In genomic region chr3:184371570-184372018, GRCh38 we compare ENCODE assay signal across 8 cellular contexts. TPM values are rescaled to one million over a fixed set of nuclear protein-coding genes. Genes with fewer than 3 reads are reported as not detected.
DNase-seq lines count a peak whose midpoint lies in the region; ATAC-seq and TF ChIP-seq lines count a peak whose summit lies in the region.

No MANE protein-coding gene starts in this region.

- H3K9me3 ChIP-seq in effector memory CD4-positive, alpha-beta T cell (ENCODE audit: control insufficient read depth, low read length), result no peaks in the 10 kb centered on the region
- no peaks in the 10 kb centered on the region for H3K9me3 ChIP-seq in mesenchymal stem cell (ENCODE audit: control insufficient read depth, low read length)

- H3K9me3 Mint-ChIP-seq in activated CD4-positive, alpha-beta memory T cell treated with anti-CD3 and anti-CD28 coated beads, Interleukin-2, amount 10 ng/mL, durations not matched to agents 7 days and 5 days, result no peaks in the 10 kb centered on the region
- no peaks in the 10 kb centered on the region for H3K9me3 Mint-ChIP-seq in stimulated activated memory B cell treated with anti-CD40 and anti-IgM and Interleukin-4, amounts not matched to agents 10 μg/mL and 1 μg/mL and 100 μg/mL, for 72 hours

- no peak overlapping the region for H3K18ac ChIP-seq in mesenchymal stem cell (ENCODE audit: low read depth in 1 of 2, low read length in 2 of 2)

- peaks cover 18% of the 10 kb centered on the region for H3K27me3 Mint-ChIP-seq in activated CD4-positive, alpha-beta memory T cell treated with anti-CD3 and anti-CD28 coated beads, Interleukin-2, amount 10 ng/mL, durations not matched to agents 7 days and 5 days
- H3K27me3 Mint-ChIP-seq in stimulated activated memory B cell treated with anti-CD40 and anti-IgM and Interleukin-4, amounts not matched to agents 10 μg/mL and 1 μg/mL and 100 μg/mL, for 72 hours, result peaks cover 16% of the 10 kb centered on the region

- CTCF ChIA-PET in activated CD4-positive, alpha-beta memory T cell treated with anti-CD3 and anti-CD28 coated beads, Interleukin-2, amount 10 ng/mL, durations not matched to agents 7 days and 5 days (lab: Charles Lee), result interaction anchor here (0.7 to 3.7 kb wide), 36 partner anchors 8 to 476 kb away, joined by 3 to 123 read pairs (median 4); partner anchors contain the start of genes CLCN2, FAM131A and POLR2H

- WGBS in mesenchymal stem cell, result 57% methylated on average over 5 of the region's 5 CpGs

- no peak overlapping the region for H3K27ac Mint-ChIP-seq in activated CD4-positive, alpha-beta memory T cell treated with anti-CD3 and anti-CD28 coated beads, Interleukin-2, amount 10 ng/mL, durations not matched to agents 7 days and 5 days
- no peak overlapping the region for H3K27ac Mint-ChIP-seq in stimulated activated memory B cell treated with anti-CD40 and anti-IgM and Interleukin-4, amounts not matched to agents 10 μg/mL and 1 μg/mL and 100 μg/mL, for 72 hours

- H2BK15ac ChIP-seq in mesenchymal stem cell (ENCODE audit: low read depth, poor library complexity, severe bottlenecking), result no peak overlapping the region

- H3K4me1 ChIP-seq in effector memory CD4-positive, alpha-beta T cell (ENCODE audit: control insufficient read depth, insufficient read depth, low read length, poor library complexity, severe bottlenecking), result no peaks in the 10 kb centered on the region
- peaks cover 12% of the 10 kb centered on the region for H3K4me1 ChIP-seq in mesenchymal stem cell (ENCODE audit: control insufficient read depth, insufficient read depth, low read depth, low read length)

- H3K4me2 ChIP-seq in mesenchymal stem cell (ENCODE audit: low read length, poor library complexity, severe bottlenecking), result no peak overlapping the region

- no peak overlapping the region for H2AFZ ChIP-seq in mesenchymal stem cell (ENCODE audit: low read depth, low read length)

- peaks cover 32% of the 10 kb centered on the region for H3K36me3 Mint-ChIP-seq in activated CD4-positive, alpha-beta memory T cell treated with anti-CD3 and anti-CD28 coated beads, Interleukin-2, amount 10 ng/mL, durations not matched to agents 7 days and 5 days (ENCODE audit: low read depth)
- peaks cover 24% of the 10 kb centered on the region for H3K36me3 Mint-ChIP-seq in stimulated activated memory B cell treated with anti-CD40 and anti-IgM and Interleukin-4, amounts not matched to agents 10 μg/mL and 1 μg/mL and 100 μg/mL, for 72 hours

- ATAC-seq in GM19023 (IDR thresholded peaks at IDR 0.05; ENCODE audit: unreplicated experiment), result peak; percentile 73
- peak; percentile 75 for ATAC-seq in stimulated activated memory B cell treated with anti-CD40 and anti-IgM and Interleukin-4, amounts not matched to agents 10 μg/mL and 1 μg/mL and 100 μg/mL, for 72 hours

- H3K23ac ChIP-seq in mesenchymal stem cell (ENCODE audit: low read length in 2 of 2), result no peak overlapping the region

- no peak overlapping the region for H2BK5ac ChIP-seq in mesenchymal stem cell (ENCODE audit: low read depth, low read length, poor library complexity, severe bottlenecking)

- no peak overlapping the region for H2BK12ac ChIP-seq in mesenchymal stem cell (ENCODE audit: low read length in 2 of 2)

- peak overlapping the region; percentile 7 for H3K9ac ChIP-seq in mesenchymal stem cell (ENCODE audit: low read length)

- no peak overlapping the region for H3K27ac ChIP-seq in effector memory CD4-positive, alpha-beta T cell (ENCODE audit: insufficient read depth, low read length, poor library complexity, severe bottlenecking)
- H3K27ac ChIP-seq in mesenchymal stem cell (ENCODE audit: low read length, poor library complexity, severe bottlenecking), result peak overlapping the region; percentile 36

- DNase-seq in AG10803 (ENCODE audit: low read depth), result peak; percentile 86
- peak; percentile 85 for DNase-seq in HT-29 (ENCODE audit: low spot score)
- peak; percentile 99 for DNase-seq in NCI-H774 (lab: John Stamatoyannopoulos, UW)
- peak; percentile 73 for DNase-seq in activated CD4-positive, alpha-beta memory T cell treated with anti-CD3 and anti-CD28 coated beads, Interleukin-2, amount 10 ng/mL, durations not matched to agents 7 days and 5 days
- DNase-seq in effector memory CD4-positive, alpha-beta T cell, result peak; percentile 21 to 26 (median 22)
- DNase-seq in mesenchymal stem cell, result peak; percentile 82

- H3K36me3 ChIP-seq in effector memory CD4-positive, alpha-beta T cell (ENCODE audit: control insufficient read depth, insufficient read depth, low read length), result peaks cover 12% of the 10 kb centered on the region
- peaks cover 16 to 25% of the 10 kb centered on the region in 2 experiments for H3K36me3 ChIP-seq in mesenchymal stem cell (ENCODE audit: control insufficient read depth in 1 of 2, insufficient read depth in 2 of 2, low read depth in 1 of 2, low read length in 2 of 2)

- no peaks in the 10 kb centered on the region for H3K27me3 ChIP-seq in effector memory CD4-positive, alpha-beta T cell (replicated peaks; ENCODE audit: control insufficient read depth, insufficient read depth, low read length, poor library complexity, severe bottlenecking)
- peaks cover 5 to 20% of the 10 kb centered on the region in 2 experiments for H3K27me3 ChIP-seq in mesenchymal stem cell (ENCODE audit: control insufficient read depth in 1 of 2, insufficient read depth in 1 of 2, low read length in 2 of 2)

- peaks cover 10% of the 10 kb centered on the region for H3K79me1 ChIP-seq in mesenchymal stem cell (replicated peaks; ENCODE audit: low read length, poor library complexity, severe bottlenecking)

- TF ChIP-seq CTCF in AG10803 (conservative IDR thresholded peaks at IDR 0.05; ENCODE audit: low read length), result peak; percentile 100

- peaks cover 6% of the 10 kb centered on the region for H3K4me1 Mint-ChIP-seq in activated CD4-positive, alpha-beta memory T cell treated with anti-CD3 and anti-CD28 coated beads, Interleukin-2, amount 10 ng/mL, durations not matched to agents 7 days and 5 days
- no peaks in the 10 kb centered on the region for H3K4me1 Mint-ChIP-seq in stimulated activated memory B cell treated with anti-CD40 and anti-IgM and Interleukin-4, amounts not matched to agents 10 μg/mL and 1 μg/mL and 100 μg/mL, for 72 hours

- H3K4ac ChIP-seq in mesenchymal stem cell (ENCODE audit: low read depth in 1 of 2, low read length in 2 of 2), result no peak overlapping the region

- no peak overlapping the region for H2BK120ac ChIP-seq in mesenchymal stem cell (ENCODE audit: low read depth, low read length)

- H2AK5ac ChIP-seq in mesenchymal stem cell (ENCODE audit: low read length, severe bottlenecking), result no peak overlapping the region

- H4K8ac ChIP-seq in mesenchymal stem cell (ENCODE audit: low read length), result no peak overlapping the region

- no peak overlapping the region for H4K91ac ChIP-seq in mesenchymal stem cell (ENCODE audit: low read length)

- no peak overlapping the region for H3K4me3 ChIP-seq in AG10803 (ENCODE audit: low read length)
- no peak overlapping the region for H3K4me3 ChIP-seq in effector memory CD4-positive, alpha-beta T cell (ENCODE audit: insufficient read depth, low read depth, low read length, poor library complexity, severe bottlenecking)
- H3K4me3 ChIP-seq in mesenchymal stem cell (ENCODE audit: insufficient read depth in 1 of 2, low read depth in 1 of 2, low read length in 2 of 2), result no peak overlapping the region

- POLR2A ChIA-PET in activated CD4-positive, alpha-beta memory T cell treated with anti-CD3 and anti-CD28 coated beads, Interleukin-2, amount 10 ng/mL, durations not matched to agents 7 days and 5 days (lab: Charles Lee), result interaction anchor here (0.6 to 2.6 kb wide), 3 partner anchors 10 to 143 kb away, joined by 3 to 9 read pairs (median 3); partner anchors contain the start of genes CLCN2 and POLR2H

- no peak overlapping the region for H3K14ac ChIP-seq in mesenchymal stem cell (ENCODE audit: low read length in 2 of 2)

- no peak overlapping the region for H3K4me3 Mint-ChIP-seq in activated CD4-positive, alpha-beta memory T cell treated with anti-CD3 and anti-CD28 coated beads, Interleukin-2, amount 10 ng/mL, durations not matched to agents 7 days and 5 days
- no peak overlapping the region for H3K4me3 Mint-ChIP-seq in stimulated activated memory B cell treated with anti-CD40 and anti-IgM and Interleukin-4, amounts not matched to agents 10 μg/mL and 1 μg/mL and 100 μg/mL, for 72 hours

RNA-seq across cellular contexts. Expression of gene THPO, which starts 6.4 kb away (rescaled TPM):
- 0.50 and 0.56 TPM in 2 replicates for total RNA-seq in HT-29 (2014; rRNA removed; shearing (Covaris generic))
- total RNA-seq in activated CD4-positive, alpha-beta memory T cell treated with anti-CD3 and anti-CD28 coated beads, Interleukin-2, amount 10 ng/mL, durations not matched to agents 7 days and 5 days, result not detected
- 0.26 TPM for polyA plus RNA-seq in mesenchymal stem cell (2013, experiment 1 of 2)
- polyA plus RNA-seq in mesenchymal stem cell (2013, experiment 2 of 2), result 0.18 TPM

RNA-seq across cellular contexts. Expression of gene CHRD, which starts 8.3 kb away (rescaled TPM):
- total RNA-seq in HT-29 (2014; rRNA removed; shearing (Covaris generic)), result 3.4 and 5.2 TPM in 2 replicates
- not detected for total RNA-seq in activated CD4-positive, alpha-beta memory T cell treated with anti-CD3 and anti-CD28 coated beads, Interleukin-2, amount 10 ng/mL, durations not matched to agents 7 days and 5 days
- polyA plus RNA-seq in mesenchymal stem cell (2013, experiment 1 of 2), result 0.73 TPM
- polyA plus RNA-seq in mesenchymal stem cell (2013, experiment 2 of 2), result 0.63 TPM

RNA-seq across cellular contexts. Expression of gene POLR2H, which starts 10.1 kb away (rescaled TPM):
- 138 and 157 TPM in 2 replicates for total RNA-seq in HT-29 (2014; rRNA removed; shearing (Covaris generic))
- total RNA-seq in activated CD4-positive, alpha-beta memory T cell treated with anti-CD3 and anti-CD28 coated beads, Interleukin-2, amount 10 ng/mL, durations not matched to agents 7 days and 5 days, result 10 to 100 TPM; 73.9 to 79.3 TPM
- polyA plus RNA-seq in mesenchymal stem cell (2013, experiment 1 of 2), result 46.3 TPM
- 48.3 TPM for polyA plus RNA-seq in mesenchymal stem cell (2013, experiment 2 of 2)

RNA-seq across cellular contexts. Expression of gene CLCN2, which starts 10.2 kb away (rescaled TPM):
- total RNA-seq in HT-29 (2014; rRNA removed; shearing (Covaris generic)), result 59.4 and 64.0 TPM in 2 replicates
- total RNA-seq in activated CD4-positive, alpha-beta memory T cell treated with anti-CD3 and anti-CD28 coated beads, Interleukin-2, amount 10 ng/mL, durations not matched to agents 7 days and 5 days, result 1 to 10 TPM; 3.6 to 4.9 TPM
- 2.3 TPM for polyA plus RNA-seq in mesenchymal stem cell (2013, experiment 1 of 2)
- polyA plus RNA-seq in mesenchymal stem cell (2013, experiment 2 of 2), result 2.1 TPM

RNA-seq across cellular contexts. Expression of gene FAM131A, which starts 34.2 kb away (rescaled TPM):
- total RNA-seq in HT-29 (2014; rRNA removed; shearing (Covaris generic)), result 21.4 and 26.6 TPM in 2 replicates
- 1 to 10 TPM; 6.5 to 8.7 TPM for total RNA-seq in activated CD4-positive, alpha-beta memory T cell treated with anti-CD3 and anti-CD28 coated beads, Interleukin-2, amount 10 ng/mL, durations not matched to agents 7 days and 5 days
- polyA plus RNA-seq in mesenchymal stem cell (2013, experiment 1 of 2), result 6.7 TPM
- 6.8 TPM for polyA plus RNA-seq in mesenchymal stem cell (2013, experiment 2 of 2)

Comparison
In these comparisons a context has a peak if more than half of its experiments do, and no peak if none do; other contexts are left out.
1. DNase-seq: peak in every context shown above with its lines; median percentile 99 in NCI-H774; 86 in AG10803; 85 in HT-29; 82 in mesenchymal stem cell; 73 in activated CD4-positive, alpha-beta memory T cell treated with anti-CD3 and anti-CD28 coated beads, Interleukin-2, amount 10 ng/mL, durations not matched to agents 7 days and 5 days; 22 in effector memory CD4-positive, alpha-beta T cell.